In the genomic region with DNA sequence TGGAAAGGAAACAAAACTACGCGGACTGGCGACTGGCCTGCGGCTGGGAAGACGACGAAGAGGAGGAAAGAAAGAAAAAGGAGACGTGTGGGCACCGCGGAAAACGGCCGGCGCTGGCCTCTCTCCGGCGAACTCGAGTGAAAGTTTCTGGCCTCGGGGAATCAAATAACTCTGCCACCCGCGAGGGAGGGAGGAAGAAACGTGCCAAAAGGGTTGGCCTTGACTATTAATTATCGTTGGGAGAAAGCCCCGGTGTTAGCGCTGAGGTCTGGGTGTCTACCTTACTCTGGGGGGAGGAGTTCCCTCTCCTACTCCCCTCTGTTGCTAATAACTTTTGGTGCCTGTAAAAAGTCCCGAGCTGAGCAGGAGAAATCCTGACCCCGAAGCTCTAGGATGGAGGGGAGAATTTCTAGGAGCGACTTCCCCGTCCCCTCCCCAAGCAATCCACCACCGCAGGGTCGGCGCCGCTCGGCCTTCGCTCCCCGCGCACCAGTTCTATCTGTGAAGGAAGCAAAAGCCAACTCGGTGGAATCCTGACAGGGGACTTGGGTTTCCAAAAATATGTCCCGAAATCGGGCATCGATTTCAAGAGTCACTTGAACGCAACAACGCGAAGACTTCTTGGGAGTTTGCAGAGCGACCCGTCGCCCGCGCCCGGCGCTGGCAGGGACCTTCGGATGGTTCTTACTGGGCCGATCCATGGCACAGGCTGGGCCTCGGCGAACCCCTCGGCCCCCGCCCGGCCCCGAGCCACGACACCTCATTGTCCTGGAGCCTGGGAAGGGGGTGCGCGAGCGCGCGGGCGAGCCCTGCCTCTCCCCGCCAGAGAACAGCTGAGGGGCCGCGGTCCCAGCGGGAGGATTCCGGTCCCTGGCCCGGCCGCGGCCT, we compare ENCODE assay signal across 15 cellular contexts. TPM values are rescaled to one million over a fixed set of nuclear protein-coding genes. Genes with fewer than 3 reads are reported as not detected.
A peak's percentile ranks its signal among the peaks of the same experiment; 100 is the strongest.
DNase-seq lines count a peak whose midpoint lies in the region; ATAC-seq and TF ChIP-seq lines count a peak whose summit lies in the region.
"Had no signal": no experiment of that assay in that cellular context is flagged by ENCODE, and none has a peak within 500 bp of the region (broad histone marks: within the 10 kb centered on the region; RNA-seq: fewer than 3 reads in every experiment).

No MANE protein-coding gene starts in this region.

- H3K27ac Mint-ChIP-seq in activated CD8-positive, alpha-beta T cell treated with anti-CD3 and anti-CD28 coated beads, Interleukin-2, amount 10 ng/mL, durations not matched to agents 7 days and 5 days, result peak overlapping the region; percentile 60
- H3K27ac Mint-ChIP-seq in activated CD8-positive, alpha-beta T cell treated with anti-CD3 and anti-CD28 coated beads for 36 hours, result no peak overlapping the region
- H3K27ac Mint-ChIP-seq: activated CD4-positive, alpha-beta T cell treated with anti-CD3 and anti-CD28 coated beads for 36 hours; memory B cell had no signal

- peak overlapping the region; percentile 99 for H3K4me3 ChIP-seq in WERI-Rb-1 (ENCODE audit: low read depth, low read length)
- H3K4me3 ChIP-seq in iPS-18c (ENCODE audit: insufficient read depth, low read depth, low read length), result peak overlapping the region; percentile 67
- no peak overlapping the region for H3K4me3 ChIP-seq in skeletal muscle satellite cell (ENCODE audit: low read length)

- peaks cover 64% of the 10 kb centered on the region for H3K36me3 ChIP-seq in WERI-Rb-1
- no peaks in the 10 kb centered on the region for H3K36me3 ChIP-seq in skeletal muscle satellite cell (ENCODE audit: insufficient read depth, low read length)

- H3K4me2 ChIP-seq in skeletal muscle satellite cell (ENCODE audit: low read length), result peak overlapping the region; percentile 62
- H3K4me2 ChIP-seq: KMS-11 had no signal

- no peak overlapping the region for H3K9ac ChIP-seq in skeletal muscle satellite cell (ENCODE audit: low read depth, low read length)
- H3K9ac ChIP-seq: KMS-11 had no signal

- no peaks in the 10 kb centered on the region for H3K4me1 ChIP-seq in skeletal muscle satellite cell (ENCODE audit: control insufficient read depth, insufficient read depth, low read length)

- intact Hi-C loops in activated CD8-positive, alpha-beta T cell treated with anti-CD3 and anti-CD28 coated beads for 36 hours (cut with micrococcal nuclease), result no loop called here

- ATAC-seq in activated CD8-positive, alpha-beta T cell treated with anti-CD3 and anti-CD28 coated beads, Interleukin-2, amount 10 ng/mL, durations not matched to agents 7 days and 5 days, result no peak
- ATAC-seq in activated CD8-positive, alpha-beta T cell treated with anti-CD3 and anti-CD28 coated beads for 36 hours, result no peak
- no peak for ATAC-seq in HG02610 (IDR thresholded peaks at IDR 0.05; ENCODE audit: unreplicated experiment)
- ATAC-seq: activated CD4-positive, alpha-beta T cell treated with anti-CD3 and anti-CD28 coated beads for 36 hours had no signal

- H3K9me3 ChIP-seq in WERI-Rb-1 (ENCODE audit: severe bottlenecking) (no peaks in the 10 kb centered on the region), iPS-18c (ENCODE audit: control insufficient read depth, insufficient read depth, low read length) (no peaks in the 10 kb centered on the region), skeletal muscle satellite cell (replicated peaks; ENCODE audit: low read length) (no peaks in the 10 kb centered on the region)

- peak overlapping the region; percentile 29 for H3K4me3 Mint-ChIP-seq in activated CD8-positive, alpha-beta T cell treated with anti-CD3 and anti-CD28 coated beads, Interleukin-2, amount 10 ng/mL, durations not matched to agents 7 days and 5 days
- H3K4me3 Mint-ChIP-seq in activated CD8-positive, alpha-beta T cell treated with anti-CD3 and anti-CD28 coated beads for 36 hours, result no peak overlapping the region
- H3K4me3 Mint-ChIP-seq: memory B cell had no signal

- H3K27me3 ChIP-seq in WERI-Rb-1 (ENCODE audit: insufficient read depth, low read depth, severe bottlenecking), result no peaks in the 10 kb centered on the region
- peaks cover 94% of the 10 kb centered on the region for H3K27me3 ChIP-seq in skeletal muscle satellite cell (ENCODE audit: control insufficient read depth, insufficient read depth, low read length)

- no peak for TF ChIP-seq CTCF in activated CD8-positive, alpha-beta T cell treated with anti-CD3 and anti-CD28 coated beads for 36 hours (IDR thresholded peaks at IDR 0.05)
- TF ChIP-seq CTCF in WERI-Rb-1 (IDR thresholded peaks at IDR 0.05; ENCODE audit: low read depth, low read length), result no peak

- peaks cover 80% of the 10 kb centered on the region for H3K27me3 Mint-ChIP-seq in activated CD8-positive, alpha-beta T cell treated with anti-CD3 and anti-CD28 coated beads, Interleukin-2, amount 10 ng/mL, durations not matched to agents 7 days and 5 days (ENCODE audit: low read depth)
- H3K27me3 Mint-ChIP-seq in activated CD8-positive, alpha-beta T cell treated with anti-CD3 and anti-CD28 coated beads for 36 hours, result peaks cover 83% of the 10 kb centered on the region

- peaks cover 3% of the 10 kb centered on the region for H3K4me1 Mint-ChIP-seq in activated CD8-positive, alpha-beta T cell treated with anti-CD3 and anti-CD28 coated beads, Interleukin-2, amount 10 ng/mL, durations not matched to agents 7 days and 5 days (ENCODE audit: low read depth)
- peaks cover 23% of the 10 kb centered on the region for H3K4me1 Mint-ChIP-seq in activated CD8-positive, alpha-beta T cell treated with anti-CD3 and anti-CD28 coated beads for 36 hours (ENCODE audit: low read depth)

- CTCF ChIA-PET in activated CD8-positive, alpha-beta T cell treated with anti-CD3 and anti-CD28 coated beads, Interleukin-2, amount 10 ng/mL, durations not matched to agents 7 days and 5 days (lab: Charles Lee), result no interaction called here
- CTCF ChIA-PET in activated CD8-positive, alpha-beta T cell treated with anti-CD3 and anti-CD28 coated beads for 36 hours (lab: Charles Lee), result no interaction called here

- H3K27ac ChIP-seq in WERI-Rb-1, result peak overlapping the region; percentile 96
- H3K27ac ChIP-seq: KMS-11 had no signal

- POLR2A ChIA-PET in activated CD8-positive, alpha-beta T cell treated with anti-CD3 and anti-CD28 coated beads, Interleukin-2, amount 10 ng/mL, durations not matched to agents 7 days and 5 days (lab: Charles Lee), result no interaction called here
- POLR2A ChIA-PET in activated CD8-positive, alpha-beta T cell treated with anti-CD3 and anti-CD28 coated beads for 36 hours (lab: Charles Lee), result no interaction called here

- no peak for DNase-seq in activated CD8-positive, alpha-beta T cell treated with anti-CD3 and anti-CD28 coated beads, Interleukin-2, amount 10 ng/mL, durations not matched to agents 7 days and 5 days
- no peak for DNase-seq in activated CD8-positive, alpha-beta T cell treated with anti-CD3 and anti-CD28 coated beads for 36 hours
- DNase-seq in WERI-Rb-1 (peak; percentile 74), activated gamma-delta T cell treated with Interleukin-2 at 50 U/mL for 16 hours (no peak), 8988T (no peak)
- DNase-seq: activated CD4-positive, alpha-beta T cell treated with anti-CD3 and anti-CD28 coated beads for 36 hours; EL; NCI-H2171; SIG-M5; stimulated activated CD4-positive, alpha-beta T cell treated with anti-CD3 and anti-CD28 coated beads, Interleukin-15, amount 100 ng/mL, for 24 hours had no signal

- peaks cover 32% of the 10 kb centered on the region for H3K36me3 Mint-ChIP-seq in activated CD8-positive, alpha-beta T cell treated with anti-CD3 and anti-CD28 coated beads, Interleukin-2, amount 10 ng/mL, durations not matched to agents 7 days and 5 days (ENCODE audit: low read depth)
- peaks cover 10% of the 10 kb centered on the region for H3K36me3 Mint-ChIP-seq in activated CD8-positive, alpha-beta T cell treated with anti-CD3 and anti-CD28 coated beads for 36 hours (ENCODE audit: low read depth)
- H3K36me3 Mint-ChIP-seq: memory B cell had no signal

- H3K9me3 Mint-ChIP-seq in activated CD8-positive, alpha-beta T cell treated with anti-CD3 and anti-CD28 coated beads, Interleukin-2, amount 10 ng/mL, durations not matched to agents 7 days and 5 days (ENCODE audit: insufficient read depth), result peaks cover 13% of the 10 kb centered on the region
- peaks cover 5% of the 10 kb centered on the region for H3K9me3 Mint-ChIP-seq in activated CD8-positive, alpha-beta T cell treated with anti-CD3 and anti-CD28 coated beads for 36 hours

RNA-seq across cellular contexts. Expression of a gene that starts 1.7 kb away (rescaled TPM):
- not detected for total RNA-seq in activated CD8-positive, alpha-beta T cell treated with anti-CD3 and anti-CD28 coated beads, Interleukin-2, amount 10 ng/mL, durations not matched to agents 7 days and 5 days
- total RNA-seq in activated CD8-positive, alpha-beta T cell treated with anti-CD3 and anti-CD28 coated beads for 36 hours, result not detected
- not detected in 2 replicates for total RNA-seq in skeletal muscle satellite cell (2012; rRNA removed)
- total RNA-seq: activated CD4-positive, alpha-beta T cell treated with anti-CD3 and anti-CD28 coated beads for 36 hours had no signal
